ENCODE assay signal across 8 cellular contexts in the genomic region with DNA sequence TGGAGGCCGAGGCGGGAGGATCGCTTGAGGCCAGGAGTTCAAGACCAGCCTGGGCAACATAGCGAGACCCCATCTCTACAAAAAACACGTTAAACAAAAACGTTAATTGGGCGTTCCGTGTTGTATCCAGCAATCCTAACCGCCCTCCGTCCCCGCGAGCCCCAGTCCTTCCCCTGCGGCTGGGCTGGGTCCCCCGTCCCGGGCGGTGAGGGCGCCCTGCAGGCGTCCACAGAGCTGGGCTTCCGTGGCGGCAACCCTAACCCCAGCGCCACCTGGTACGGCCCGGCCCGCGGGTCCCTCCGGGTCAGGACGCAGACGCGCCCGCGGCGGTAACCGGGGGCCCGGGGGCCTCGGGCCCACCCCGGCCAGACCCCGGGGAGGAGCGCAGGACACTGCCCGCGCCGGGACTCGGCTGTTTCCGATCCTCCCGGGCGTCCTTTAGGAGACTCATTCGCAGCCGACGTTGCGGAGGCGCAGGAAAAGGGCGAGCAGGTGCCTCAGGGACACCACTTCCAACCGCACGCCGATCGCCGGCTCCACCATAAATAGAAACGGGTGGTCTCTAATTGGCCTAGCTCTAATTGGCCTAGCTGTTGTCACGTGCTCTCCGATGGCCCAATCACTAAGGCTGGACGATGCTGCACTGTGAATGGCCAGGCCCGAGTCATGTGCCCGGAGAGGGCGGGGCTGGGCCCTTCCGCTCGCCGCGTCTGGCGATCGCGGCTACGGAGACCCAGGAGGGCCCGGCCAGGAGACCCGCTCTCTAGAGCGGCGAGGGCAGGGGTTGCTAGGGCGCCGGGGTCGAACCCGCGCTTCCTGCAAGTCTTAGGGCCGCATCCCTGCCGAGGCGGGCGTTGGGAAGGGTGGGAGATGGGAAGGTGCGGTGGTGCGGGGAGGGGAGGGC. TPM values are rescaled to one million over a fixed set of nuclear protein-coding genes. Genes with fewer than 3 reads are reported as not detected.
A peak's percentile ranks its signal among the peaks of the same experiment; 100 is the strongest.
DNase-seq lines count a peak whose midpoint lies in the region; ATAC-seq, FAIRE-seq and TF ChIP-seq lines count a peak whose summit lies in the region.

No MANE protein-coding gene starts in this region.

- DNase-seq in GM23248 = peak; percentile 99
- peak; percentile 98 for DNase-seq in Karpas-422
- DNase-seq in RCC 7860 (ENCODE audit: low spot score) = peak; percentile 97
- peak; percentile 80 to 88 for DNase-seq in activated T-helper 1 cell treated with anti-CD3 and anti-CD28 coated beads, Interleukin-2, amount 50 U/mL, for 16 hours (ENCODE audit: low read depth in 1 of 2, low spot score in 1 of 2)
- peak; percentile 98 to 99 for DNase-seq in fibroblast of lung (ENCODE audit: low read depth in 2 of 2)
- DNase-seq in naive B cell = peak; percentile 95
- peak; percentile 75 to 92 for DNase-seq in stimulated activated effector memory CD8-positive, alpha-beta T cell treated with anti-CD3 and anti-CD28 coated beads, Interleukin-12 subunit alpha, Interleukin-12 subunit beta, amount 100 ng/mL, for 72 hours (ENCODE audit: low spot score in 2 of 2)

- H3K9ac ChIP-seq in GM23248 = peak overlapping the region; percentile 89
- peak overlapping the region; percentile 97 for H3K9ac ChIP-seq in Karpas-422 (ENCODE audit: low read length)
- H3K9ac ChIP-seq in fibroblast of lung (ENCODE audit: insufficient read depth, low read length) = peak overlapping the region; percentile 88

- H3K27ac ChIP-seq in DOHH2 (ENCODE audit: low read depth, low read length) = peak overlapping the region; percentile 68
- peak overlapping the region; percentile 84 for H3K27ac ChIP-seq in GM23248
- H3K27ac ChIP-seq in Karpas-422 (ENCODE audit: low read length) = peak overlapping the region; percentile 65; the same call in 1 of the 2 replicates
- peak overlapping the region; percentile 85 for H3K27ac ChIP-seq in fibroblast of lung (ENCODE audit: insufficient read depth, low read length)

- peak overlapping the region; percentile 83 to 93 (median 92) for H3K4me3 Mint-ChIP-seq in naive B cell
- peak overlapping the region; percentile 75 for H3K4me3 Mint-ChIP-seq in stimulated activated effector memory CD8-positive, alpha-beta T cell treated with anti-CD3 and anti-CD28 coated beads, Interleukin-12 subunit alpha, Interleukin-12 subunit beta, amount 100 ng/mL, for 72 hours

- peaks cover 16 to 40% (median 34%) of the 10 kb centered on the region in 3 donors for H3K4me1 Mint-ChIP-seq in naive B cell
- H3K4me1 Mint-ChIP-seq in stimulated activated effector memory CD8-positive, alpha-beta T cell treated with anti-CD3 and anti-CD28 coated beads, Interleukin-12 subunit alpha, Interleukin-12 subunit beta, amount 100 ng/mL, for 72 hours = peaks cover 47% of the 10 kb centered on the region

- H3K79me2 ChIP-seq in DOHH2 (ENCODE audit: control insufficient read depth, low read length) (peaks cover 8% of the 10 kb centered on the region), GM23248 (ENCODE audit: insufficient read depth) (no peaks in the 10 kb centered on the region), Karpas-422 (ENCODE audit: low read length) (no peaks in the 10 kb centered on the region), fibroblast of lung (ENCODE audit: control insufficient read depth, insufficient read depth, low read length) (no peaks in the 10 kb centered on the region)

- H3K4me3 ChIP-seq in DOHH2 (ENCODE audit: low read length) (peak overlapping the region; percentile 74), GM23248 (peak overlapping the region; percentile 78), Karpas-422 (ENCODE audit: low read length) (peak overlapping the region; percentile 97), fibroblast of lung (replicated peaks in 1 of 4; ENCODE audit: control extremely low read depth in 1 of 4, insufficient read depth in 1 of 4, low read depth in 3 of 4, low read length in 4 of 4) (peak overlapping the region; percentile 58 to 88 (median 66))

- H3K27me3 ChIP-seq in DOHH2 (ENCODE audit: control insufficient read depth, low read length) (no peaks in the 10 kb centered on the region; the same call in 1 of the 2 replicates), GM23248 (replicated peaks; ENCODE audit: insufficient read depth) (no peaks in the 10 kb centered on the region), Karpas-422 (ENCODE audit: low read length) (no peaks in the 10 kb centered on the region), fibroblast of lung (ENCODE audit: control insufficient read depth, insufficient read depth, low read length) (no peaks in the 10 kb centered on the region)

- H4K20me1 ChIP-seq in DOHH2 (ENCODE audit: control insufficient read depth, insufficient read depth, low read depth, low read length) = no peaks in the 10 kb centered on the region
- H4K20me1 ChIP-seq in GM23248 (ENCODE audit: insufficient read depth) = no peaks in the 10 kb centered on the region
- no peaks in the 10 kb centered on the region for H4K20me1 ChIP-seq in Karpas-422 (ENCODE audit: insufficient read depth, low read depth, low read length)
- no peaks in the 10 kb centered on the region for H4K20me1 ChIP-seq in fibroblast of lung (ENCODE audit: control insufficient read depth, extremely low read depth, insufficient read depth, low read length)

- H3K36me3 ChIP-seq in DOHH2 (ENCODE audit: control insufficient read depth, low read length) (no peaks in the 10 kb centered on the region), GM23248 (ENCODE audit: low read depth) (no peaks in the 10 kb centered on the region), Karpas-422 (ENCODE audit: insufficient read depth, low read length) (no peaks in the 10 kb centered on the region), fibroblast of lung (ENCODE audit: control insufficient read depth, insufficient read depth, low read length) (no peaks in the 10 kb centered on the region)

- peak; percentile 90 to 93 for ATAC-seq in naive B cell (ENCODE audit: low read depth in 2 of 2)
- ATAC-seq in stimulated activated effector memory CD8-positive, alpha-beta T cell treated with anti-CD3 and anti-CD28 coated beads, Interleukin-12 subunit alpha, Interleukin-12 subunit beta, amount 100 ng/mL, for 72 hours = peak; percentile 95

- no peaks in the 10 kb centered on the region for H3K36me3 Mint-ChIP-seq in naive B cell
- H3K36me3 Mint-ChIP-seq in stimulated activated effector memory CD8-positive, alpha-beta T cell treated with anti-CD3 and anti-CD28 coated beads, Interleukin-12 subunit alpha, Interleukin-12 subunit beta, amount 100 ng/mL, for 72 hours = peaks cover 13% of the 10 kb centered on the region

- FAIRE-seq in RCC 7860 (lab: Jason Lieb, UNC) = peak; percentile 75

- no peaks in the 10 kb centered on the region for H3K9me3 Mint-ChIP-seq in naive B cell
- no peaks in the 10 kb centered on the region for H3K9me3 Mint-ChIP-seq in stimulated activated effector memory CD8-positive, alpha-beta T cell treated with anti-CD3 and anti-CD28 coated beads, Interleukin-12 subunit alpha, Interleukin-12 subunit beta, amount 100 ng/mL, for 72 hours

- H3K4me1 ChIP-seq in DOHH2 (ENCODE audit: control insufficient read depth, low read length) (peaks cover 25% of the 10 kb centered on the region), GM23248 (ENCODE audit: insufficient read depth) (peaks cover 9% of the 10 kb centered on the region), Karpas-422 (ENCODE audit: low read length) (peaks cover 22% of the 10 kb centered on the region), fibroblast of lung (ENCODE audit: control insufficient read depth, extremely low read depth, insufficient read depth, low read length) (peaks cover 27% of the 10 kb centered on the region)

- H3K4me2 ChIP-seq in DOHH2 (ENCODE audit: low read length) (peak overlapping the region; percentile 67), GM23248 (ENCODE audit: unreplicated experiment) (peak overlapping the region; percentile 76), Karpas-422 (ENCODE audit: low read depth, low read length, poor library complexity, severe bottlenecking) (peak overlapping the region; percentile 99), fibroblast of lung (ENCODE audit: extremely low read depth, insufficient read depth, low read length) (peak overlapping the region; percentile 77)

- H3K27ac Mint-ChIP-seq in naive B cell = peak overlapping the region; percentile 88 to 100 (median 96)
- peak overlapping the region; percentile 88 for H3K27ac Mint-ChIP-seq in stimulated activated effector memory CD8-positive, alpha-beta T cell treated with anti-CD3 and anti-CD28 coated beads, Interleukin-12 subunit alpha, Interleukin-12 subunit beta, amount 100 ng/mL, for 72 hours

- H3K27me3 Mint-ChIP-seq in naive B cell = no peaks in the 10 kb centered on the region

- H3K9me3 ChIP-seq in DOHH2 (ENCODE audit: control insufficient read depth, insufficient read depth, low read length) = no peaks in the 10 kb centered on the region
- H3K9me3 ChIP-seq in GM23248 (ENCODE audit: low read depth) = no peaks in the 10 kb centered on the region
- no peaks in the 10 kb centered on the region for H3K9me3 ChIP-seq in Karpas-422 (ENCODE audit: low read length)
- no peaks in the 10 kb centered on the region for H3K9me3 ChIP-seq in fibroblast of lung (ENCODE audit: control insufficient read depth, insufficient read depth, low read depth, low read length)

- peak overlapping the region; percentile 77 for H2AFZ ChIP-seq in GM23248
- H2AFZ ChIP-seq in Karpas-422 (ENCODE audit: low read length) = peak overlapping the region; percentile 95
- H2AFZ ChIP-seq in fibroblast of lung (ENCODE audit: low read length) = peak overlapping the region; percentile 52

- no peaks in the 10 kb centered on the region for H3K9me2 ChIP-seq in DOHH2 (replicated peaks; ENCODE audit: control insufficient read depth, low read length)
- no peaks in the 10 kb centered on the region for H3K9me2 ChIP-seq in GM23248 (ENCODE audit: insufficient read depth)
- H3K9me2 ChIP-seq in Karpas-422 (replicated peaks; ENCODE audit: insufficient read depth, low read length) = no peaks in the 10 kb centered on the region

- 5 to 6% methylated on average over 85 to 86 of the region's 86 CpGs for WGBS in GM23248 (ENCODE audit: low coverage in 1 of 2, low lambda C conversion rate in 2 of 2, missing lambda C conversion rate in 2 of 2), 2 experiments

- in situ Hi-C loops in GM23248 (cut with MboI) = no loop called here

- H3F3A ChIP-seq in DOHH2 (ENCODE audit: control insufficient read depth, insufficient read depth) (peaks cover 13% of the 10 kb centered on the region), GM23248 (ENCODE audit: insufficient read depth) (peaks cover 30% of the 10 kb centered on the region)

- no peak for TF ChIP-seq CTCF in DOHH2 (IDR thresholded peaks at IDR 0.05; ENCODE audit: low read depth, low read length, poor library complexity, severe bottlenecking)
- no peak for TF ChIP-seq CTCF in fibroblast of lung (conservative IDR thresholded peaks at IDR 0.05 in 1 of 2, IDR thresholded peaks at IDR 0.05 in 1 of 2; ENCODE audit: low read depth in 1 of 2, low read length in 2 of 2)

RNA-seq across cellular contexts. Expression of a gene that starts 19.0 kb away (rescaled TPM):
- 24.5 and 35.1 TPM in 2 replicates for total RNA-seq in GM23248 (2014; rRNA removed; shearing (Covaris generic))
- 102 and 114 TPM in 2 replicates for polyA plus RNA-seq in GM23248 (2016; fragmentation: Nextera tagmentation; extraction: Ambion mirVana)
- 27.1 and 30.6 TPM in 2 replicates for total RNA-seq in Karpas-422 (2014; rRNA removed; shearing (Covaris generic); ENCODE audit: low replicate concordance)
- 41.3 and 64.9 TPM in 2 replicates for total RNA-seq in fibroblast of lung
- 112 and 139 TPM in 2 replicates for polyA plus RNA-seq in fibroblast of lung
- 97.6 and 104 TPM in 2 replicates for polyA plus RNA-seq in fibroblast of lung (2012)
- polyA minus RNA-seq in fibroblast of lung (ENCODE audit: low replicate concordance) = 201 and 240 TPM in 2 replicates
- 10 to 100 TPM; 27.7 to 78.6 (median 63.4) TPM for polyA plus RNA-seq in naive B cell (ENCODE audit: low read depth in 6 of 6)

RNA-seq across cellular contexts. Expression of a gene that starts 24.9 kb away (rescaled TPM):
- total RNA-seq in GM23248 (2014; rRNA removed; shearing (Covaris generic)) = 0.22 TPM in 1 of 2 replicates, not detected in the other
- polyA plus RNA-seq in GM23248 (2016; fragmentation: Nextera tagmentation; extraction: Ambion mirVana) = 0.23 TPM in 1 of 2 replicates, not detected in the other
- not detected in 2 replicates for total RNA-seq in Karpas-422 (2014; rRNA removed; shearing (Covaris generic); ENCODE audit: low replicate concordance)
- total RNA-seq in fibroblast of lung = under 0.01 and 0.17 TPM in 2 replicates
- polyA plus RNA-seq in fibroblast of lung = not detected in 2 replicates
- 0.10 TPM in 1 of 2 replicates, not detected in the other for polyA plus RNA-seq in fibroblast of lung (2012)
- 0.47 TPM in 1 of 2 replicates, not detected in the other for polyA minus RNA-seq in fibroblast of lung (ENCODE audit: low replicate concordance)
- polyA plus RNA-seq in naive B cell (ENCODE audit: low read depth in 6 of 6) = 1 to 10 TPM in 2 of 6 donors, under 1 TPM in 2, not detected in 2; 0.50 to 1.5 (median 1.0) TPM

RNA-seq across cellular contexts. Expression of a gene that starts 41.1 kb away (rescaled TPM):
- total RNA-seq in GM23248 (2014; rRNA removed; shearing (Covaris generic)) = 1.4 and 3.0 TPM in 2 replicates
- polyA plus RNA-seq in GM23248 (2016; fragmentation: Nextera tagmentation; extraction: Ambion mirVana) (1.4 TPM in 2 replicates), fibroblast of lung (17.5 and 21.0 TPM in 2 replicates), naive B cell (ENCODE audit: low read depth in 6 of 6) (1 to 10 TPM in 1 of 6 donors, under 1 TPM in 1, not detected in 4; 0.19 to 2.2 TPM)
- total RNA-seq in Karpas-422 (2014; rRNA removed; shearing (Covaris generic); ENCODE audit: low replicate concordance) = 0.72 TPM in 1 of 2 replicates, not detected in the other
- total RNA-seq in fibroblast of lung = 17.3 and 31.1 TPM in 2 replicates
- polyA plus RNA-seq in fibroblast of lung (2012) = 35.7 and 37.2 TPM in 2 replicates
- polyA minus RNA-seq in fibroblast of lung (ENCODE audit: low replicate concordance) = 80.7 and 91.7 TPM in 2 replicates

Comparison
In these comparisons a context has a peak if more than half of its experiments do, and no peak if none do; other contexts are left out.
1. Peak in every context shown above with its lines: DNase-seq, ATAC-seq, H3K4me3 ChIP-seq and H3K27ac ChIP-seq.